Comparison of ENCODE assay signal across 9 cellular contexts in genomic region chr6:16947461-16948159, GRCh38.
DNase-seq lines count a peak whose midpoint lies in the region; ATAC-seq and TF ChIP-seq lines count a peak whose summit lies in the region.
"Had no signal": no experiment of that assay in that cellular context is flagged by ENCODE, and none has a peak within 500 bp of the region (broad histone marks: within the 10 kb centered on the region; RNA-seq: fewer than 3 reads in every experiment).

No MANE protein-coding gene starts in this region.

- ATAC-seq in left lung = peak; percentile 90
- ATAC-seq: Panc1 had no signal

- no peaks in the 10 kb centered on the region for H3K4me1 ChIP-seq in left lung

- DNase-seq in AG04449 (ENCODE audit: low read depth, low spot score) (peak; percentile 99), Kasumi-1 (lab: John Stamatoyannopoulos, UW) (peak; percentile 4 to 5), astrocyte of the cerebellum (ENCODE audit: low read depth) (peak; percentile 96), left lung (no peak), KG1 (lab: John Stamatoyannopoulos, UW) (no peak)
- no peak for DNase-seq in activated CD4-positive, alpha-beta T cell treated with anti-CD3 and anti-CD28 coated beads, Interleukin-2, amount 50 U/mL, for 4 hours
- no peak for DNase-seq in activated CD8-positive, alpha-beta memory T cell treated with anti-CD3 and anti-CD28 coated beads, Interleukin-2, amount 50 U/mL, for 48 hours
- no peak for DNase-seq in activated T-cell treated with anti-CD3 and anti-CD28 coated beads, Interleukin-2, amount 50 U/mL, for 24 hours

- POLR2A ChIA-PET in AG04449 (lab: Yijun Ruan, JAX) = no interaction called here

- no peaks in the 10 kb centered on the region for H3K36me3 Mint-ChIP-seq in activated T-cell treated with anti-CD3 and anti-CD28 coated beads, Interleukin-2, amount 50 U/mL, for 24 hours (ENCODE audit: low read depth)

- peak overlapping the region in 1 of 2 donors; percentile 50 for H3K27ac ChIP-seq in left lung

- H3K36me3 ChIP-seq in left lung = no peaks in the 10 kb centered on the region

- no peaks in the 10 kb centered on the region for H3K9me3 ChIP-seq in left lung

- H3K9me3 Mint-ChIP-seq in activated T-cell treated with anti-CD3 and anti-CD28 coated beads, Interleukin-2, amount 50 U/mL, for 24 hours = no peaks in the 10 kb centered on the region

- no peak overlapping the region for H3K4me3 Mint-ChIP-seq in activated T-cell treated with anti-CD3 and anti-CD28 coated beads, Interleukin-2, amount 50 U/mL, for 24 hours

- intact Hi-C loops in left lung (cut with DNase I) = no loop called here

- in situ Hi-C loops in astrocyte of the cerebellum (cut with HindIII; ENCODE audit: low sequenced_read_pairs) = no loop called here

- CTCF ChIA-PET in AG04449 (lab: Yijun Ruan, JAX) = interaction anchor here (0.7 to 10.6 kb wide), 6 partner anchors 15 to 184 kb away, joined by 3 to 147 read pairs (median 4); no protein-coding TSS in a partner anchor

- H3K27ac Mint-ChIP-seq in activated T-cell treated with anti-CD3 and anti-CD28 coated beads, Interleukin-2, amount 50 U/mL, for 24 hours = no peak overlapping the region

- TF ChIP-seq CTCF in AG04449 (IDR thresholded peaks at IDR 0.05; ENCODE audit: insufficient read depth, low read length, missing control alignments) (no peak), astrocyte of the cerebellum (IDR thresholded peaks at IDR 0.05; ENCODE audit: low read depth, low read length, missing control alignments) (no peak), left lung (IDR thresholded peaks at IDR 0.05) (no peak)

- no peaks in the 10 kb centered on the region for H3K27me3 ChIP-seq in left lung

- peaks cover 41% of the 10 kb centered on the region for H3K4me1 Mint-ChIP-seq in activated T-cell treated with anti-CD3 and anti-CD28 coated beads, Interleukin-2, amount 50 U/mL, for 24 hours (ENCODE audit: low read depth)

- H3K4me3 ChIP-seq in AG04449 (ENCODE audit: low read depth, low read length) (peak overlapping the region; percentile 13; the same call in 1 of the 2 replicates), astrocyte of the cerebellum (ENCODE audit: low read depth, low read length) (no peak overlapping the region), left lung (no peak overlapping the region)

- peaks cover 66% of the 10 kb centered on the region for H3K27me3 Mint-ChIP-seq in activated T-cell treated with anti-CD3 and anti-CD28 coated beads, Interleukin-2, amount 50 U/mL, for 24 hours

Comparison
In these comparisons a context has a peak if more than half of its experiments do, and no peak if none do; other contexts are left out.
1. DNase-seq: peak in AG04449 (single experiment), Kasumi-1 (2 of 2) and astrocyte of the cerebellum (single experiment); none in left lung (0 of 2), activated CD4-positive, alpha-beta T cell treated with anti-CD3 and anti-CD28 coated beads, Interleukin-2, amount 50 U/mL, for 4 hours (0 of 2), KG1 (single experiment), activated CD8-positive, alpha-beta memory T cell treated with anti-CD3 and anti-CD28 coated beads, Interleukin-2, amount 50 U/mL, for 48 hours (single experiment) and activated T-cell treated with anti-CD3 and anti-CD28 coated beads, Interleukin-2, amount 50 U/mL, for 24 hours (single experiment).